Comparison of ENCODE assay signal across 12 cellular contexts in genomic region chr17:32491371-32492280, GRCh38. TPM values are rescaled to one million over a fixed set of nuclear protein-coding genes. Genes with fewer than 3 reads are reported as not detected.
DNase-seq lines count a peak whose midpoint lies in the region; ATAC-seq and TF ChIP-seq lines count a peak whose summit lies in the region.
"Had no signal": no experiment of that assay in that cellular context is flagged by ENCODE, and none has a peak within 500 bp of the region (broad histone marks: within the 10 kb centered on the region; RNA-seq: fewer than 3 reads in every experiment).

No MANE protein-coding gene starts in this region.

- ATAC-seq in DND-41 (ENCODE audit: insufficient read depth, low read depth) (peak; percentile 41; the same call in 2 of the 3 replicates), GM23338 (no peak), HG03354 (IDR thresholded peaks at IDR 0.05; ENCODE audit: poor library complexity, severe bottlenecking, unreplicated experiment) (no peak)
- ATAC-seq in activated T-helper 17 cell treated with anti-CD3 and anti-CD28 coated beads, Interleukin-2, amount 50 U/mL, for 72 hours (replicated peaks), result peak; percentile 54
- no peak for ATAC-seq in naive thymus-derived CD4-positive, alpha-beta T cell
- ATAC-seq: gastroesophageal sphincter had no signal

- H3K27ac ChIP-seq in DND-41 (ENCODE audit: low read length), result no peak overlapping the region
- H3K27ac ChIP-seq in GM23338 (ENCODE audit: low read depth), result 0 out of 2 replicates have a peak overlapping the region, but pooled peaks have one; percentile 55
- peak overlapping the region; percentile 59 for H3K27ac ChIP-seq in naive thymus-derived CD4-positive, alpha-beta T cell (ENCODE audit: low read depth, low read length)
- H3K27ac ChIP-seq in OCI-LY7 (ENCODE audit: low read depth, low read length, poor library complexity, severe bottlenecking), result no peak overlapping the region
- H3K27ac ChIP-seq: gastroesophageal sphincter, uterus had no signal

- POLR2A ChIA-PET in naive thymus-derived CD4-positive, alpha-beta T cell (lab: Charles Lee), result interaction anchor here (1.3 to 12.2 kb wide), 4 partner anchors 9 to 67 kb away, joined by 4 to 382 read pairs (median 98); no protein-coding TSS in a partner anchor
- POLR2A ChIA-PET in OCI-LY7 (lab: Charles Lee), result interaction anchor here (0.5 kb wide), 1 partner anchor 32 kb away, joined by 7 read pairs; no protein-coding TSS in a partner anchor

- H4K20me1 ChIP-seq in DND-41 (ENCODE audit: insufficient read depth, low read length) (peaks cover 20% of the 10 kb centered on the region), GM23338 (replicated peaks; ENCODE audit: insufficient read depth) (peaks cover 17% of the 10 kb centered on the region), OCI-LY7 (ENCODE audit: insufficient read depth, low read length) (no peaks in the 10 kb centered on the region)

- H3K9me2 ChIP-seq in GM23338 (ENCODE audit: insufficient read depth) (no peaks in the 10 kb centered on the region), OCI-LY7 (ENCODE audit: insufficient read depth, low read length) (no peaks in the 10 kb centered on the region)

- H2AFZ ChIP-seq in DND-41 (ENCODE audit: low read depth, low read length) (no peak overlapping the region), GM23338 (no peak overlapping the region), OCI-LY7 (ENCODE audit: low read length) (no peak overlapping the region)

- TF ChIP-seq CTCF in DND-41 (IDR thresholded peaks at IDR 0.05; ENCODE audit: borderline replicate concordance, extremely low read depth, low read length, poor library complexity, severe bottlenecking) (no peak), GM23338 (conservative IDR thresholded peaks at IDR 0.05; ENCODE audit: low read depth in 2 of 2) (no peak), OCI-LY7 (conservative IDR thresholded peaks at IDR 0.05; ENCODE audit: low read length) (no peak)

- no peaks in the 10 kb centered on the region for H3K27me3 ChIP-seq in DND-41 (ENCODE audit: insufficient read depth, low read length, poor library complexity)
- no peaks in the 10 kb centered on the region for H3K27me3 ChIP-seq in GM23338 (ENCODE audit: insufficient read depth)
- no peaks in the 10 kb centered on the region for H3K27me3 ChIP-seq in naive thymus-derived CD4-positive, alpha-beta T cell (ENCODE audit: control insufficient read depth in 2 of 2, insufficient read depth in 2 of 2, low read length in 2 of 2)
- H3K27me3 ChIP-seq: gastroesophageal sphincter, uterus had no signal

- no TSS peak for BruUV-seq in OCI-LY7 (replicated peaks; lab: Mats Ljungman, UMichigan)

- no peak overlapping the region for H3K4me3 Mint-ChIP-seq in GM23338
- H3K4me3 Mint-ChIP-seq in activated T-helper 17 cell treated with anti-CD3 and anti-CD28 coated beads, Interleukin-2, amount 50 U/mL, for 72 hours, result peak overlapping the region; percentile 94
- peak overlapping the region; percentile 71 to 98 (median 86) for H3K4me3 Mint-ChIP-seq in naive thymus-derived CD4-positive, alpha-beta T cell

- peaks cover 9% of the 10 kb centered on the region; the same call in 1 of the 2 replicates for H3K79me2 ChIP-seq in DND-41 (ENCODE audit: insufficient read depth, low read length)
- H3K79me2 ChIP-seq in GM23338 (replicated peaks; ENCODE audit: insufficient read depth), result peaks cover 27% of the 10 kb centered on the region
- no peaks in the 10 kb centered on the region for H3K79me2 ChIP-seq in OCI-LY7 (ENCODE audit: insufficient read depth, low read depth, low read length)

- H3K9ac ChIP-seq in DND-41 (ENCODE audit: low read depth, low read length), result no peak overlapping the region

- no peak overlapping the region for H3K4me2 ChIP-seq in DND-41 (ENCODE audit: insufficient read depth, low read length)
- no peak overlapping the region for H3K4me2 ChIP-seq in GM23338
- H3K4me2 ChIP-seq in OCI-LY7 (ENCODE audit: low read length), result no peak overlapping the region

- H3K9me3 Mint-ChIP-seq in GM23338, result peaks cover 3% of the 10 kb centered on the region; the same call in 2 of the 3 replicates
- H3K9me3 Mint-ChIP-seq in activated T-helper 17 cell treated with anti-CD3 and anti-CD28 coated beads, Interleukin-2, amount 50 U/mL, for 72 hours, result no peaks in the 10 kb centered on the region
- no peaks in the 10 kb centered on the region for H3K9me3 Mint-ChIP-seq in naive thymus-derived CD4-positive, alpha-beta T cell

- no peak for DNase-seq in DND-41
- DNase-seq in GM23338 (ENCODE audit: low spot score), result no peak
- DNase-seq in naive thymus-derived CD4-positive, alpha-beta T cell, result peak in 3 of 9 donors; percentile 27 to 47 (median 28)
- DNase-seq in OCI-LY7 (ENCODE audit: low spot score), result no peak
- no peak for DNase-seq in effector CD8-positive, alpha-beta T cell (lab: John Stamatoyannopoulos, UW)
- DNase-seq in iPS-NIHi11 (ENCODE audit: low spot score), result no peak
- DNase-seq: EL, NCI-H2081, uterus had no signal

- CTCF ChIA-PET in naive thymus-derived CD4-positive, alpha-beta T cell (lab: Charles Lee), result interaction anchor here (0.5 to 2.1 kb wide), 8 partner anchors 8 to 1181 kb away, joined by 3 to 16 read pairs (median 4); no protein-coding TSS in a partner anchor
- CTCF ChIA-PET in OCI-LY7 (lab: Charles Lee; ENCODE audit: unreplicated experiment), result no interaction called here

- intact Hi-C loops in naive thymus-derived CD4-positive, alpha-beta T cell (cut with micrococcal nuclease), result loop anchor here in 1 of 2 donors (1.0 kb wide), 1 partner anchor 12 kb away; no protein-coding TSS in a partner anchor
- intact Hi-C loops in OCI-LY7 (cut with micrococcal nuclease; ENCODE audit: unreplicated experiment), result no loop called here

- peaks cover 34% of the 10 kb centered on the region for H3K36me3 Mint-ChIP-seq in GM23338 (ENCODE audit: low read depth)
- peaks cover 39% of the 10 kb centered on the region for H3K36me3 Mint-ChIP-seq in activated T-helper 17 cell treated with anti-CD3 and anti-CD28 coated beads, Interleukin-2, amount 50 U/mL, for 72 hours (ENCODE audit: low read depth)
- H3K36me3 Mint-ChIP-seq in naive thymus-derived CD4-positive, alpha-beta T cell, result peaks cover 0 to 16% (median 12%) of the 10 kb centered on the region in 5 donors

- peaks cover 14% of the 10 kb centered on the region for H3K27me3 Mint-ChIP-seq in GM23338 (ENCODE audit: insufficient read depth, low read depth, poor library complexity)
- no peaks in the 10 kb centered on the region for H3K27me3 Mint-ChIP-seq in activated T-helper 17 cell treated with anti-CD3 and anti-CD28 coated beads, Interleukin-2, amount 50 U/mL, for 72 hours
- no peaks in the 10 kb centered on the region for H3K27me3 Mint-ChIP-seq in naive thymus-derived CD4-positive, alpha-beta T cell

- H3K4me3 ChIP-seq in DND-41 (ENCODE audit: low read depth in 1 of 2, low read length in 2 of 2), result no peak overlapping the region
- H3K4me3 ChIP-seq in GM23338, result no peak overlapping the region
- H3K4me3 ChIP-seq in naive thymus-derived CD4-positive, alpha-beta T cell (ENCODE audit: low read length), result peak overlapping the region; percentile 6
- H3K4me3 ChIP-seq in OCI-LY7 (ENCODE audit: low read depth, low read length, poor library complexity, severe bottlenecking), result no peak overlapping the region
- H3K4me3 ChIP-seq: gastroesophageal sphincter, uterus had no signal

- H3K27ac Mint-ChIP-seq in GM23338, result no peak overlapping the region
- peak overlapping the region; percentile 39 for H3K27ac Mint-ChIP-seq in activated T-helper 17 cell treated with anti-CD3 and anti-CD28 coated beads, Interleukin-2, amount 50 U/mL, for 72 hours
- H3K27ac Mint-ChIP-seq in naive thymus-derived CD4-positive, alpha-beta T cell, result peak overlapping the region; percentile 72 to 99 (median 92)

- peaks cover 22% of the 10 kb centered on the region for H3K4me1 ChIP-seq in DND-41 (ENCODE audit: insufficient read depth, low read length)
- H3K4me1 ChIP-seq in GM23338 (ENCODE audit: insufficient read depth), result peaks cover 25% of the 10 kb centered on the region
- H3K4me1 ChIP-seq in naive thymus-derived CD4-positive, alpha-beta T cell (ENCODE audit: control insufficient read depth in 2 of 2, insufficient read depth in 2 of 2, low read length in 2 of 2), result peaks cover 34 to 82% of the 10 kb centered on the region in 2 donors
- H3K4me1 ChIP-seq in OCI-LY7 (ENCODE audit: insufficient read depth, low read length, poor library complexity, severe bottlenecking), result peaks cover 8% of the 10 kb centered on the region

- H3K9me3 ChIP-seq in DND-41 (ENCODE audit: insufficient read depth, low read length, severe bottlenecking) (no peaks in the 10 kb centered on the region), OCI-LY7 (ENCODE audit: low read length) (no peaks in the 10 kb centered on the region)
- no peaks in the 10 kb centered on the region for H3K9me3 ChIP-seq in naive thymus-derived CD4-positive, alpha-beta T cell (ENCODE audit: control insufficient read depth in 2 of 3, low read length in 3 of 3)
- H3K9me3 ChIP-seq: gastroesophageal sphincter, uterus had no signal

- peaks cover 8% of the 10 kb centered on the region; the same call in 1 of the 2 replicates for H3F3A ChIP-seq in GM23338 (replicated peaks; ENCODE audit: low read depth)

- H3K36me3 ChIP-seq in DND-41 (ENCODE audit: insufficient read depth, low read length) (peaks cover 24% of the 10 kb centered on the region), GM23338 (ENCODE audit: insufficient read depth) (no peaks in the 10 kb centered on the region; the same call in 1 of the 2 replicates), OCI-LY7 (ENCODE audit: insufficient read depth, low read length) (no peaks in the 10 kb centered on the region)
- H3K36me3 ChIP-seq in naive thymus-derived CD4-positive, alpha-beta T cell (ENCODE audit: control insufficient read depth in 2 of 3, insufficient read depth in 3 of 3, low read length in 3 of 3), result peaks cover 0 to 14% (median 12%) of the 10 kb centered on the region in 3 experiments
- H3K36me3 ChIP-seq: uterus had no signal

- peaks cover 50% of the 10 kb centered on the region for H3K4me1 Mint-ChIP-seq in GM23338
- peaks cover 20% of the 10 kb centered on the region for H3K4me1 Mint-ChIP-seq in activated T-helper 17 cell treated with anti-CD3 and anti-CD28 coated beads, Interleukin-2, amount 50 U/mL, for 72 hours
- peaks cover 37 to 86% (median 70%) of the 10 kb centered on the region in 7 donors for H3K4me1 Mint-ChIP-seq in naive thymus-derived CD4-positive, alpha-beta T cell

RNA-seq across cellular contexts. Expression of gene CDK5R1, which starts 4.8 kb away (rescaled TPM):
- total RNA-seq in GM23338 (2014; rRNA removed; shearing (Covaris generic)), result 8.7 and 11.6 TPM in 2 replicates
- 4.0 and 4.1 TPM in 2 replicates for polyA plus RNA-seq in GM23338 (2016; fragmentation: Nextera tagmentation; extraction: Ambion mirVana)
- total RNA-seq in activated T-helper 17 cell treated with anti-CD3 and anti-CD28 coated beads, Interleukin-2, amount 50 U/mL, for 72 hours, result 10 to 100 TPM in 1 of 2 donors, 1 to 10 TPM in 1; 3.6 to 13.0 TPM
- total RNA-seq in naive thymus-derived CD4-positive, alpha-beta T cell, result 10 to 100 TPM in 3 of 5 experiments, 1 to 10 TPM in 2; 4.9 to 21.2 (median 12.2) TPM
- 1 to 10 TPM; 5.6 to 7.5 TPM for polyA plus RNA-seq in naive thymus-derived CD4-positive, alpha-beta T cell
- 0.51 and 1.3 TPM in 2 replicates for total RNA-seq in OCI-LY7 (2014; rRNA removed; shearing (Covaris generic))
- total RNA-seq in OCI-LY7 (2022), result 2.0 and 2.2 TPM in 2 replicates

RNA-seq across cellular contexts. Expression of gene PSMD11, which starts 47.3 kb away (rescaled TPM):
- 132 and 180 TPM in 2 replicates for total RNA-seq in GM23338 (2014; rRNA removed; shearing (Covaris generic))
- 360 and 369 TPM in 2 replicates for polyA plus RNA-seq in GM23338 (2016; fragmentation: Nextera tagmentation; extraction: Ambion mirVana)
- 100 to 1,000 TPM; 108 to 161 TPM for total RNA-seq in activated T-helper 17 cell treated with anti-CD3 and anti-CD28 coated beads, Interleukin-2, amount 50 U/mL, for 72 hours
- total RNA-seq in naive thymus-derived CD4-positive, alpha-beta T cell, result 100 to 1,000 TPM in 1 of 5 experiments, 10 to 100 TPM in 4; 60.1 to 112 (median 67.5) TPM
- polyA plus RNA-seq in naive thymus-derived CD4-positive, alpha-beta T cell, result 100 to 1,000 TPM; 102 to 103 TPM
- total RNA-seq in OCI-LY7 (2014; rRNA removed; shearing (Covaris generic)), result 81.0 and 89.3 TPM in 2 replicates
- total RNA-seq in OCI-LY7 (2022), result 123 and 137 TPM in 2 replicates

Comparison
In these comparisons a context has a peak if more than half of its experiments do, and no peak if none do; other contexts are left out.
1. ATAC-seq: peak in DND-41 (single experiment) and activated T-helper 17 cell treated with anti-CD3 and anti-CD28 coated beads, Interleukin-2, amount 50 U/mL, for 72 hours (single experiment); none in GM23338 (single experiment), naive thymus-derived CD4-positive, alpha-beta T cell (single experiment) and HG03354 (single experiment).
2. H3K27ac ChIP-seq: peak in GM23338 (single experiment) and naive thymus-derived CD4-positive, alpha-beta T cell (single experiment); none in DND-41 (single experiment) and OCI-LY7 (single experiment).